In genomic region chr14:38505221-38506095, GRCh38 we compare ENCODE assay signal across 23 cellular contexts.
DNase-seq lines count a peak whose midpoint lies in the region; ATAC-seq, FAIRE-seq and TF ChIP-seq lines count a peak whose summit lies in the region.
"Had no signal": no experiment of that assay in that cellular context is flagged by ENCODE, and none has a peak within 500 bp of the region (broad histone marks: within the 10 kb centered on the region; RNA-seq: fewer than 3 reads in every experiment).

No MANE protein-coding gene starts in this region.

- H3K4me3 ChIP-seq in HepG2 (replicated peaks in 1 of 3; ENCODE audit: insufficient read depth in 1 of 3, low read depth in 2 of 3, low read length in 3 of 3) (no peak overlapping the region), right lobe of liver (no peak overlapping the region), SJCRH30 (no peak overlapping the region), fibroblast of villous mesenchyme (ENCODE audit: low read depth, low read length) (no peak overlapping the region), smooth muscle cell (no peak overlapping the region), adrenal gland (no peak overlapping the region)
- H3K4me3 ChIP-seq: PC-9, right atrium auricular region, upper lobe of right lung had no signal

- ATAC-seq in HepG2 (no peak), right lobe of liver (no peak), HG03342 (IDR thresholded peaks at IDR 0.05; ENCODE audit: unreplicated experiment) (no peak)
- ATAC-seq: activated CD8-positive, alpha-beta T cell treated with anti-CD3 and anti-CD28 coated beads, Interleukin-2, amount 10 ng/mL, durations not matched to agents 7 days and 5 days; upper lobe of right lung had no signal

- no peaks in the 10 kb centered on the region for H3K27me3 ChIP-seq in HepG2 (ENCODE audit: control insufficient read depth in 1 of 2, insufficient read depth in 2 of 2, low read length in 2 of 2)
- no peaks in the 10 kb centered on the region for H3K27me3 ChIP-seq in right lobe of liver
- no peaks in the 10 kb centered on the region for H3K27me3 ChIP-seq in SJCRH30
- H3K27me3 ChIP-seq in smooth muscle cell (ENCODE audit: low read depth), result no peaks in the 10 kb centered on the region
- no peaks in the 10 kb centered on the region for H3K27me3 ChIP-seq in adrenal gland
- H3K27me3 ChIP-seq: right atrium auricular region, upper lobe of right lung had no signal

- BruUV-seq in HepG2 (replicated peaks; lab: Mats Ljungman, UMichigan), result no TSS peak

- no peaks in the 10 kb centered on the region for H3K4me1 ChIP-seq in HepG2 (ENCODE audit: insufficient read depth, low read length)
- H3K4me1 ChIP-seq in right lobe of liver, result no peaks in the 10 kb centered on the region
- H3K4me1 ChIP-seq in SJCRH30, result peaks cover 20% of the 10 kb centered on the region
- peaks cover 18% of the 10 kb centered on the region for H3K4me1 ChIP-seq in smooth muscle cell (ENCODE audit: low read depth)
- H3K4me1 ChIP-seq in adrenal gland (replicated peaks in 1 of 2), result no peaks in the 10 kb centered on the region
- H3K4me1 ChIP-seq: right atrium auricular region, upper lobe of right lung had no signal

- DNase-seq in HepG2 (ENCODE audit: low spot score), result no peak
- DNase-seq in right lobe of liver, result no peak
- DNase-seq in SJCRH30, result peak in 1 of 2 experiments; percentile 31
- DNase-seq in fibroblast of villous mesenchyme (ENCODE audit: low read depth), result peak; percentile 88
- no peak for DNase-seq in smooth muscle cell (lab: John Stamatoyannopoulos, UW; ENCODE audit: unreplicated experiment)
- no peak for DNase-seq in GM13976 (ENCODE audit: low spot score)
- no peak for DNase-seq in adrenal gland
- DNase-seq: 8988T; activated CD8-positive, alpha-beta T cell treated with anti-CD3 and anti-CD28 coated beads, Interleukin-2, amount 10 ng/mL, durations not matched to agents 7 days and 5 days; activated gamma-delta T cell treated with Interleukin-2 at 50 U/mL for 16 hours; dermis blood vessel endothelial cell; DMS 273 treated with DMSO at 0.1 percent for 48 hours; foreskin melanocyte; MV-4-11; NCI-H187; PC-9; SHP77 treated with DMSO at 0.1 percent for 48 hours; stimulated activated CD4-positive, alpha-beta T cell treated with anti-CD3 and anti-CD28 coated beads, Interleukin-15, amount 100 ng/mL, for 24 hours; upper lobe of right lung had no signal

- no peak overlapping the region for H2AFZ ChIP-seq in HepG2 (ENCODE audit: low read length)
- H2AFZ ChIP-seq in smooth muscle cell (ENCODE audit: low read depth), result peak overlapping the region; percentile 22
- H2AFZ ChIP-seq: PC-9 had no signal

- no peaks in the 10 kb centered on the region for H3F3A ChIP-seq in smooth muscle cell (ENCODE audit: low read depth)

- no peak for TF ChIP-seq POLR2A in HepG2 (IDR thresholded peaks at IDR 0.05; ENCODE audit: insufficient read depth in 1 of 2, low read depth in 2 of 2, low read length in 2 of 2)
- TF ChIP-seq POLR2A in right lobe of liver (IDR thresholded peaks at IDR 0.05), result no peak
- no peak for TF ChIP-seq POLR2A in adrenal gland (IDR thresholded peaks at IDR 0.05)

- H3K79me2 ChIP-seq in HepG2 (ENCODE audit: insufficient read depth, low read length) (no peaks in the 10 kb centered on the region), smooth muscle cell (ENCODE audit: low read depth) (no peaks in the 10 kb centered on the region)

- TF ChIP-seq CTCF in HepG2 (CRISPR knock-in tag; IDR thresholded peaks at IDR 0.05) (no peak), right lobe of liver (IDR thresholded peaks at IDR 0.05) (no peak), fibroblast of villous mesenchyme (IDR thresholded peaks at IDR 0.05; ENCODE audit: insufficient read depth, low read depth, low read length) (no peak), smooth muscle cell (IDR thresholded peaks at IDR 0.05; ENCODE audit: borderline replicate concordance, insufficient read depth, poor library complexity, severe bottlenecking) (no peak), GM13976 (IDR thresholded peaks at IDR 0.05; ENCODE audit: borderline replicate concordance, control extremely low read depth, extremely low read depth, insufficient read depth, missing control alignments) (no peak), adrenal gland (IDR thresholded peaks at IDR 0.05) (no peak)

- H3K36me3 ChIP-seq in HepG2 (replicated peaks in 1 of 2; ENCODE audit: control insufficient read depth in 1 of 2, insufficient read depth in 2 of 2, low read length in 2 of 2), result no peaks in the 10 kb centered on the region
- no peaks in the 10 kb centered on the region for H3K36me3 ChIP-seq in right lobe of liver
- H3K36me3 ChIP-seq in SJCRH30, result no peaks in the 10 kb centered on the region
- H3K36me3 ChIP-seq in smooth muscle cell (ENCODE audit: low read depth), result no peaks in the 10 kb centered on the region
- no peaks in the 10 kb centered on the region for H3K36me3 ChIP-seq in adrenal gland (replicated peaks in 1 of 2)
- H3K36me3 ChIP-seq: right atrium auricular region, upper lobe of right lung had no signal

- H3K9ac ChIP-seq in HepG2 (ENCODE audit: insufficient read depth, low read depth, low read length) (no peak overlapping the region), smooth muscle cell (ENCODE audit: low read depth) (no peak overlapping the region)
- H3K9ac ChIP-seq: KMS-11 had no signal

- CTCF ChIA-PET in HepG2 (lab: Yijun Ruan, JAX; ENCODE audit: low intra/inter-chr PET ratio, low total read pairs), result no interaction called here

- no peak for TF ChIP-seq RAD21 in HepG2 (CRISPR knock-in tag; IDR thresholded peaks at IDR 0.05)

- no peak for TF ChIP-seq EP300 in HepG2 (IDR thresholded peaks at IDR 0.05; ENCODE audit: low read depth in 2 of 2, low read length in 2 of 2)
- TF ChIP-seq EP300 in HepG2 (CRISPR knock-in tag; IDR thresholded peaks at IDR 0.05; ENCODE audit: borderline replicate concordance), result no peak

- POLR2A ChIA-PET in HepG2 (lab: Yijun Ruan, JAX), result no interaction called here

- 14% methylated on average over 3 of the region's 3 CpGs for WGBS in HepG2 (ENCODE audit: low lambda C conversion rate)
- WGBS in right lobe of liver (ENCODE audit: insufficient coverage, low coverage, low lambda C conversion rate, missing lambda C conversion rate), result 53% methylated on average over 3 of the region's 3 CpGs
- WGBS in smooth muscle cell (ENCODE audit: low lambda C conversion rate), result 10% methylated on average over 3 of the region's 3 CpGs
- 35 to 49% (median 47%) methylated on average over 3 of the region's 3 CpGs for WGBS in adrenal gland, 4 donors

- H3K4me2 ChIP-seq in HepG2 (ENCODE audit: low read depth, low read length) (no peak overlapping the region), smooth muscle cell (peak overlapping the region; percentile 34)
- H3K4me2 ChIP-seq: KMS-11, PC-9 had no signal

- FAIRE-seq in HepG2 (lab: Jason Lieb, UNC), result no peak
- FAIRE-seq: keratinocyte had no signal

- H3K27ac ChIP-seq in HepG2 (ENCODE audit: extremely low read length, insufficient read depth, low read length), result no peak overlapping the region
- no peak overlapping the region for H3K27ac ChIP-seq in right lobe of liver
- H3K27ac ChIP-seq in SJCRH30, result peak overlapping the region; percentile 1; the same call in 1 of the 2 replicates
- H3K27ac ChIP-seq in smooth muscle cell (ENCODE audit: low read depth), result peak overlapping the region; percentile 65
- H3K27ac ChIP-seq in adrenal gland, result no peak overlapping the region
- H3K27ac ChIP-seq: KMS-11, PC-9, right atrium auricular region, upper lobe of right lung had no signal

- in situ Hi-C loops in HepG2 (cut with HindIII; ENCODE audit: extremely low pct_ligation_motif_present, low pct_unique_long_range_greater_than_20kb), result no loop called here
- in situ Hi-C loops in GM13976 (cut with MboI; ENCODE audit: low sequenced_read_pairs, unreplicated experiment), result no loop called here

- no peaks in the 10 kb centered on the region for H4K20me1 ChIP-seq in HepG2 (ENCODE audit: insufficient read depth, low read length)
- H4K20me1 ChIP-seq in smooth muscle cell (ENCODE audit: low read depth), result no peaks in the 10 kb centered on the region

- H3K9me3 ChIP-seq in HepG2 (ENCODE audit: low read length) (no peaks in the 10 kb centered on the region), right lobe of liver (no peaks in the 10 kb centered on the region), SJCRH30 (replicated peaks) (no peaks in the 10 kb centered on the region), smooth muscle cell (replicated peaks; ENCODE audit: low read depth) (no peaks in the 10 kb centered on the region), adrenal gland (replicated peaks in 1 of 3) (no peaks in the 10 kb centered on the region)
- H3K9me3 ChIP-seq: right atrium auricular region, upper lobe of right lung had no signal

- intact Hi-C loops in HepG2 (cut with micrococcal nuclease; ENCODE audit: unreplicated experiment) (no loop called here), right lobe of liver (cut with DNase I) (no loop called here), adrenal gland (cut with DNase I) (no loop called here)

TF ChIP-seq in HepG2, 621 proteins besides CTCF, POLR2A, EP300 and RAD21 (continues in another document):
- no peak for TF ChIP-seq ZNF383 (CRISPR knock-in tag; IDR thresholded peaks at IDR 0.05; ENCODE audit: borderline replicate concordance)
- no peak for TF ChIP-seq CSRNP2 (CRISPR knock-in tag; conservative IDR thresholded peaks at IDR 0.05; ENCODE audit: low read depth)

Comparison
In these comparisons a context has a peak if more than half of its experiments do, and no peak if none do; other contexts are left out.
1. H3K27ac ChIP-seq: peak in SJCRH30 (single experiment) and smooth muscle cell (single experiment); none in HepG2 (single experiment), right lobe of liver (0 of 3) and adrenal gland (0 of 5).